ENCODE assay signal across 14 cellular contexts in the genomic region with DNA sequence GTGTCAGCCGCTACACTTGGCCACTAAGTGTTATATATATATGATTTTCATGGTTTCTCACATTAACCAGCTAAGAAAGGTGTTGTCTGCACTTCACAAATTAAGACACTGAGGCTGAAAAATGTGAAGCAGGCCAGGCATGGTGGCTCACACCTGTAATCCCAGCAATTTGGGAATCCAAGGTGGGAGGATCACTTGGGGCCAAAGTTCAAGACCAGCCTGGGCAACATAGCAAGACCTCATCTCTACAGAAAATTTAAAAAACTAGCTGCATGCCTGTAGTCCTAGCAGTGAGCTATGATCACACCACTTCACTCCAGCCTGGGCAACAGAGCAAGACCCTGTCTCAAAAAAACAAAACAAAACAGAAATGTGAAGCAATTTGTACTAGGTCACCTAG. TPM values are rescaled to one million over a fixed set of nuclear protein-coding genes. Genes with fewer than 3 reads are reported as not detected.
DNase-seq lines count a peak whose midpoint lies in the region; ATAC-seq, FAIRE-seq and TF ChIP-seq lines count a peak whose summit lies in the region.
"Had no signal": no experiment of that assay in that cellular context is flagged by ENCODE, and none has a peak within 500 bp of the region (broad histone marks: within the 10 kb centered on the region; RNA-seq: fewer than 3 reads in every experiment).

No MANE protein-coding gene starts in this region.

- H3K9me3 ChIP-seq in T-helper 17 cell (ENCODE audit: control insufficient read depth, low read length, poor library complexity, severe bottlenecking): no peaks in the 10 kb centered on the region
- H3K9me3 ChIP-seq: gastroesophageal sphincter, mucosa of descending colon had no signal

- TF ChIP-seq CTCF in GM10248 (IDR thresholded peaks at IDR 0.05; ENCODE audit: control extremely low read depth, extremely low read depth, low read depth, missing control alignments): no peak

- no peaks in the 10 kb centered on the region for H3K9me3 Mint-ChIP-seq in stimulated activated naive CD8-positive, alpha-beta T cell treated with anti-CD3 and anti-CD28 coated beads, Interleukin-15, Interleukin-2, amounts not matched to agents 100 ng/mL and 50 ng/mL, for 24 hours
- no peaks in the 10 kb centered on the region for H3K9me3 Mint-ChIP-seq in memory B cell

- CTCF ChIA-PET in GM10248 (lab: Yijun Ruan, JAX): interaction anchor here (1.3 to 2.4 kb wide), 3 partner anchors 17 to 115 kb away, joined by 3 to 10 read pairs (median 5); no protein-coding TSS in a partner anchor

- H3K36me3 Mint-ChIP-seq in stimulated activated naive CD8-positive, alpha-beta T cell treated with anti-CD3 and anti-CD28 coated beads, Interleukin-15, Interleukin-2, amounts not matched to agents 100 ng/mL and 50 ng/mL, for 24 hours (ENCODE audit: low read depth): peaks cover 23% of the 10 kb centered on the region
- peaks cover 2% of the 10 kb centered on the region for H3K36me3 Mint-ChIP-seq in T-helper 17 cell (ENCODE audit: low read depth)
- peaks cover 3% of the 10 kb centered on the region for H3K36me3 Mint-ChIP-seq in memory B cell

- H3K27me3 Mint-ChIP-seq in stimulated activated naive CD8-positive, alpha-beta T cell treated with anti-CD3 and anti-CD28 coated beads, Interleukin-15, Interleukin-2, amounts not matched to agents 100 ng/mL and 50 ng/mL, for 24 hours: no peaks in the 10 kb centered on the region
- H3K27me3 Mint-ChIP-seq in T-helper 17 cell (no peaks in the 10 kb centered on the region), memory B cell (no peaks in the 10 kb centered on the region)

- POLR2A ChIA-PET in GM10248 (lab: Yijun Ruan, JAX): interaction anchor here (0.6 kb wide), 1 partner anchor 315 kb away, joined by 3 read pairs; no protein-coding TSS in a partner anchor

- FAIRE-seq in HTR-8/SVneo (lab: Jason Lieb, UNC): no peak
- FAIRE-seq: kidney had no signal

- DNase-seq in stimulated activated naive CD8-positive, alpha-beta T cell treated with anti-CD3 and anti-CD28 coated beads, Interleukin-15, Interleukin-2, amounts not matched to agents 100 U/mL and 50 U/mL, for 24 hours: no peak
- DNase-seq in T-helper 17 cell (no peak), memory B cell (ENCODE audit: low spot score in 2 of 2) (no peak), GM10248 (ENCODE audit: extremely low spot score) (no peak), HTR-8/SVneo (ENCODE audit: insufficient read length, low spot score) (no peak)
- DNase-seq: effector CD4-positive, alpha-beta T cell; kidney; mucosa of descending colon; stimulated activated CD4-positive, alpha-beta T cell treated with anti-CD3 and anti-CD28 coated beads, Interleukin-4, amount 100 ng/mL, for 24 hours; stimulated activated naive CD4-positive, alpha-beta T cell treated with Interleukin-2 at 50 U/mL for 16 hours had no signal

- peak overlapping the region; percentile 93 for H3K4me3 Mint-ChIP-seq in stimulated activated naive CD8-positive, alpha-beta T cell treated with anti-CD3 and anti-CD28 coated beads, Interleukin-15, Interleukin-2, amounts not matched to agents 100 ng/mL and 50 ng/mL, for 24 hours
- H3K4me3 Mint-ChIP-seq in T-helper 17 cell: peak overlapping the region; percentile 19
- peak overlapping the region; percentile 21 for H3K4me3 Mint-ChIP-seq in memory B cell

- peak overlapping the region; percentile 52 for H3K27ac Mint-ChIP-seq in stimulated activated naive CD8-positive, alpha-beta T cell treated with anti-CD3 and anti-CD28 coated beads, Interleukin-15, Interleukin-2, amounts not matched to agents 100 ng/mL and 50 ng/mL, for 24 hours
- H3K27ac Mint-ChIP-seq in T-helper 17 cell (no peak overlapping the region), memory B cell (no peak overlapping the region)

- peaks cover 24% of the 10 kb centered on the region for H3K4me1 Mint-ChIP-seq in stimulated activated naive CD8-positive, alpha-beta T cell treated with anti-CD3 and anti-CD28 coated beads, Interleukin-15, Interleukin-2, amounts not matched to agents 100 ng/mL and 50 ng/mL, for 24 hours (ENCODE audit: low read depth)
- peaks cover 26% of the 10 kb centered on the region for H3K4me1 Mint-ChIP-seq in T-helper 17 cell
- H3K4me1 Mint-ChIP-seq in memory B cell: peaks cover 11% of the 10 kb centered on the region

- no peak for ATAC-seq in stimulated activated naive CD8-positive, alpha-beta T cell treated with anti-CD3 and anti-CD28 coated beads, Interleukin-15, Interleukin-2, amounts not matched to agents 100 U/mL and 50 U/mL, for 24 hours
- no peak for ATAC-seq in T-helper 17 cell
- ATAC-seq in memory B cell (ENCODE audit: low read depth): no peak
- ATAC-seq in GM18519 (IDR thresholded peaks at IDR 0.05; ENCODE audit: low FRiP score, unreplicated experiment): no peak
- ATAC-seq in GM21576 (IDR thresholded peaks at IDR 0.05; ENCODE audit: unreplicated experiment): no peak
- ATAC-seq: gastroesophageal sphincter, mucosa of descending colon had no signal

RNA-seq across cellular contexts. Expression of gene COQ4, which starts 1.8 kb away (rescaled TPM):
- total RNA-seq in T-helper 17 cell: 10 to 100 TPM; 35.8 to 36.7 TPM

RNA-seq across cellular contexts. Expression of gene TRUB2, which starts 2.2 kb away (rescaled TPM):
- 1 to 10 TPM; 8.5 to 9.9 TPM for total RNA-seq in T-helper 17 cell

RNA-seq across cellular contexts. Expression of gene SLC27A4, which starts 15.9 kb away (rescaled TPM):
- total RNA-seq in T-helper 17 cell: 1 to 10 TPM; 8.2 to 8.3 TPM

RNA-seq across cellular contexts. Expression of gene URM1, which starts 46.8 kb away (rescaled TPM):
- 10 to 100 TPM; 29.5 to 43.3 TPM for total RNA-seq in T-helper 17 cell

RNA-seq across cellular contexts. Expression of gene SWI5, which starts 48.3 kb away (rescaled TPM):
- total RNA-seq in T-helper 17 cell: 10 to 100 TPM in 1 of 2 donors, 1 to 10 TPM in 1; 6.1 to 10.3 TPM

Comparison
In these comparisons a context has a peak if more than half of its experiments do, and no peak if none do; other contexts are left out.
1. H3K4me3 Mint-ChIP-seq: peak in every context shown above with its lines; median percentile 93 in stimulated activated naive CD8-positive, alpha-beta T cell treated with anti-CD3 and anti-CD28 coated beads, Interleukin-15, Interleukin-2, amounts not matched to agents 100 ng/mL and 50 ng/mL, for 24 hours; 21 in memory B cell; 19 in T-helper 17 cell.